2 cellular contexts compared by ENCODE assay signal in the genomic region with DNA sequence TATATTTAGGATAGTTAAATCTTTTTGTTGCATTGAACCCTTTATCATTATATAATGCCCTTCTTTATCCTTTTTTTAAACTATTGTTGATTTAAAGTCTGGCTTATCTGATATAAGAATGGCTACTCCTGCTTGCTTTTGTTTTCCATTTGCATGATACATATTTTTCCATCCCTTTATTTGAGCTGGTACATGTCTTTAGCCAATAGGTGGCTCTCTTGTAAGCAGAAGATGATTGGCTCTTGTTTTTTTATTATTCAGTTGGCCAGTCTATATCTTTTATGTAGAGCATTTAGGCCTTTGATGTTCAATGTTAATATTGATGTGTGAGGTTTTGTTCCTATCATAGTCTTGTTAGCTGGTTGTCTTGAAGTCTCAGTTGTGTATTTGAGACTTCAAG.
TF ChIP-seq lines count a peak whose summit lies in the region.

No MANE protein-coding gene starts in this region.

TF ChIP-seq in SK-N-SH, 30 proteins besides CTCF, POLR2A, EP300 and RAD21 (continued from another document):
- TF ChIP-seq ZBTB33 (IDR thresholded peaks at IDR 0.05; ENCODE audit: borderline replicate concordance, low read depth) (no peak), JUND (IDR thresholded peaks at IDR 0.05) (no peak), TAF1 (IDR thresholded peaks at IDR 0.05; ENCODE audit: borderline replicate concordance, low read depth, low read length) (no peak), ELF1 (IDR thresholded peaks at IDR 0.05) (no peak), TCF12 (IDR thresholded peaks at IDR 0.05) (no peak), FOXJ3 (CRISPR knock-in tag; IDR thresholded peaks at IDR 0.05) (no peak), MEF2A (IDR thresholded peaks at IDR 0.05; ENCODE audit: borderline replicate concordance, low read depth) (no peak)
- TF ChIP-seq, protein P1, sequence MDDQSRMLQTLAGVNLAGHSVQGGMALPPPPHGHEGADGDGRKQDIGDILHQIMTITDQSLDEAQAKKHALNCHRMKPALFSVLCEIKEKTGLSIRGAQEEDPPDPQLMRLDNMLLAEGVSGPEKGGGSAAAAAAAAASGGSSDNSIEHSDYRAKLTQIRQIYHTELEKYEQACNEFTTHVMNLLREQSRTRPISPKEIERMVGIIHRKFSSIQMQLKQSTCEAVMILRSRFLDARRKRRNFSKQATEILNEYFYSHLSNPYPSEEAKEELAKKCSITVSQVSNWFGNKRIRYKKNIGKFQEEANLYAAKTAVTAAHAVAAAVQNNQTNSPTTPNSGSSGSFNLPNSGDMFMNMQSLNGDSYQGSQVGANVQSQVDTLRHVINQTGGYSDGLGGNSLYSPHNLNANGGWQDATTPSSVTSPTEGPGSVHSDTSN (IDR thresholded peaks at IDR 0.05) = no peak
- TF ChIP-seq, protein P2, sequence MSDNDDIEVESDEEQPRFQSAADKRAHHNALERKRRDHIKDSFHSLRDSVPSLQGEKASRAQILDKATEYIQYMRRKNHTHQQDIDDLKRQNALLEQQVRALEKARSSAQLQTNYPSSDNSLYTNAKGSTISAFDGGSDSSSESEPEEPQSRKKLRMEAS (IDR thresholded peaks at IDR 0.05; ENCODE audit: low read depth) = no peak

TF ChIP-seq in SK-N-SH treated with all-trans-retinoic acid at 6 μM for 48 hours, 23 proteins besides CTCF, POLR2A, EP300 and RAD21 (continued from another document):
- TF ChIP-seq POU6F1 (CRISPR knock-in tag; IDR thresholded peaks at IDR 0.05; ENCODE audit: borderline replicate concordance, low read depth) (no peak), RARB (CRISPR knock-in tag; IDR thresholded peaks at IDR 0.05) (no peak), CSDC2 (CRISPR knock-in tag; IDR thresholded peaks at IDR 0.05) (no peak), ZNF565 (CRISPR knock-in tag; conservative IDR thresholded peaks at IDR 0.05; ENCODE audit: low read depth) (no peak), ZFP30 (CRISPR knock-in tag; IDR thresholded peaks at IDR 0.05) (no peak), OSR1 (CRISPR knock-in tag; IDR thresholded peaks at IDR 0.05) (no peak), ARNTL (CRISPR knock-in tag; IDR thresholded peaks at IDR 0.05; ENCODE audit: borderline replicate concordance, low read depth) (no peak), ESRRG (CRISPR knock-in tag; IDR thresholded peaks at IDR 0.05) (no peak), PPARA (CRISPR knock-in tag; IDR thresholded peaks at IDR 0.05; ENCODE audit: borderline replicate concordance) (no peak), TOX (CRISPR knock-in tag; IDR thresholded peaks at IDR 0.05; ENCODE audit: borderline replicate concordance) (no peak)
- TF ChIP-seq, protein P3, sequence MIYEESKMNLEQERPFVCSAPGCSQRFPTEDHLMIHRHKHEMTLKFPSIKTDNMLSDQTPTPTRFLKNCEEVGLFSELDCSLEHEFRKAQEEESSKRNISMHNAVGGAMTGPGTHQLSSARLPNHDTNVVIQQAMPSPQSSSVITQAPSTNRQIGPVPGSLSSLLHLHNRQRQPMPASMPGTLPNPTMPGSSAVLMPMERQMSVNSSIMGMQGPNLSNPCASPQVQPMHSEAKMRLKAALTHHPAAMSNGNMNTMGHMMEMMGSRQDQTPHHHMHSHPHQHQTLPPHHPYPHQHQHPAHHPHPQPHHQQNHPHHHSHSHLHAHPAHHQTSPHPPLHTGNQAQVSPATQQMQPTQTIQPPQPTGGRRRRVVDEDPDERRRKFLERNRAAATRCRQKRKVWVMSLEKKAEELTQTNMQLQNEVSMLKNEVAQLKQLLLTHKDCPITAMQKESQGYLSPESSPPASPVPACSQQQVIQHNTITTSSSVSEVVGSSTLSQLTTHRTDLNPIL (CRISPR knock-in tag; IDR thresholded peaks at IDR 0.05; ENCODE audit: low read depth) = no peak
TF ChIP-seq in SK-N-SH treated with all-trans-retinoic acid at 6 μM for 48 hours: peak in this region for 0.
